ENCODE assay signal across 13 cellular contexts in the genomic region with DNA sequence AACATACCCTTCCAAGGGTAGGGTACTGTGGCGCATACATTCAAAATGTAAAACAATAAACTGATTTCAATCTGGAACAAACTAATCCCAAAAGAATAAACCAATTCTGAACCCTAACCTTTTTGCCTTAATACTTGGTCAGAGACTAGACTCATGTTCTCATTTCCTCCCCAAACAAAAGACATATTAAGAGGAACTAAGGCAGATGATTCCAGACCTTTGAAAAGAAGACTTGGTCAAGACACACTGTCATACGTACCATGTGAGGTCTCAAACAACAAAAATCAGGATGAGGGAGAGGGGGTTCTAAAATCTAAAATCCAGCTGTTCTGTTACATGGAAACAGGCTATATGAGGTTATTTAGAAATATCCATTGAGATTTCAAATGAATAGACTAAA.
DNase-seq lines count a peak whose midpoint lies in the region; ATAC-seq, FAIRE-seq and TF ChIP-seq lines count a peak whose summit lies in the region.
"Had no signal": no experiment of that assay in that cellular context is flagged by ENCODE, and none has a peak within 500 bp of the region (broad histone marks: within the 10 kb centered on the region; RNA-seq: fewer than 3 reads in every experiment).

No MANE protein-coding gene starts in this region.

- peaks cover 41% of the 10 kb centered on the region for H3F3A ChIP-seq in DOHH2 (ENCODE audit: control insufficient read depth, insufficient read depth)

- H4K20me1 ChIP-seq in DOHH2 (ENCODE audit: control insufficient read depth, insufficient read depth, low read depth, low read length) (peaks cover 5% of the 10 kb centered on the region; the same call in 1 of the 2 replicates), Karpas-422 (ENCODE audit: insufficient read depth, low read depth, low read length) (no peaks in the 10 kb centered on the region), GM12878 (ENCODE audit: control insufficient read depth, insufficient read depth) (no peaks in the 10 kb centered on the region)

- in situ Hi-C loops in GM12878 (cut with MboI): no loop called here

- peaks cover 92% of the 10 kb centered on the region for H3K4me1 ChIP-seq in DOHH2 (ENCODE audit: control insufficient read depth, low read length)
- H3K4me1 ChIP-seq in Karpas-422 (ENCODE audit: low read length): peaks cover 92% of the 10 kb centered on the region
- H3K4me1 ChIP-seq in GM12878 (ENCODE audit: control insufficient read depth, insufficient read depth, low read length): peaks cover 42% of the 10 kb centered on the region
- H3K4me1 ChIP-seq in thyroid gland: peaks cover 22 to 27% of the 10 kb centered on the region in 2 donors
- peaks cover 54% of the 10 kb centered on the region for H3K4me1 ChIP-seq in left ventricle myocardium inferior

- H3K36me3 ChIP-seq in DOHH2 (ENCODE audit: control insufficient read depth, low read length) (peaks cover 95% of the 10 kb centered on the region), Karpas-422 (ENCODE audit: insufficient read depth, low read length) (peaks cover 56% of the 10 kb centered on the region), GM12878 (ENCODE audit: control insufficient read depth in 2 of 2, insufficient read depth in 2 of 2, low read length in 1 of 2) (peaks cover 11 to 22% of the 10 kb centered on the region in 2 experiments), thyroid gland (peaks cover 4 to 5% of the 10 kb centered on the region in 2 donors), left ventricle myocardium inferior (peaks cover 12% of the 10 kb centered on the region)
- H3K36me3 ChIP-seq: MG63 had no signal

- RAD21 ChIA-PET in GM12878 (lab: Charles Lee; ENCODE audit: unreplicated experiment): interaction anchor here (0.6 to 1.6 kb wide), 10 partner anchors 12 to 100 kb away, joined by 3 to 8 read pairs (median 4); no protein-coding TSS in a partner anchor

- no peak overlapping the region for H3K4me3 Mint-ChIP-seq in Calu3 (ENCODE audit: low read depth, unreplicated experiment)
- H3K4me3 Mint-ChIP-seq: T-cell had no signal

- BruUV-seq in GM12878 (replicated peaks; lab: Mats Ljungman, UMichigan) (no TSS peak), Calu3 (replicated peaks; lab: Mats Ljungman, UMichigan) (no TSS peak)

- TF ChIP-seq CTCF in DOHH2 (IDR thresholded peaks at IDR 0.05; ENCODE audit: low read depth, low read length, poor library complexity, severe bottlenecking) (no peak), GM12878 (IDR thresholded peaks at IDR 0.05 in 2 of 3, conservative IDR thresholded peaks at IDR 0.05 in 1 of 3; ENCODE audit: control insufficient read depth in 2 of 3, extremely low read depth in 1 of 3, insufficient read depth in 1 of 3, low read depth in 3 of 3, low read length in 3 of 3) (no peak), thyroid gland (IDR thresholded peaks at IDR 0.05) (no peak), Calu3 (IDR thresholded peaks at IDR 0.05; ENCODE audit: unreplicated experiment) (no peak), left ventricle myocardium inferior (IDR thresholded peaks at IDR 0.05; ENCODE audit: borderline replicate concordance) (no peak)

- no peaks in the 10 kb centered on the region for H3K4me1 Mint-ChIP-seq in Calu3 (ENCODE audit: low read depth, unreplicated experiment)

- no peak for TF ChIP-seq EP300 in GM12878 (IDR thresholded peaks at IDR 0.05; ENCODE audit: borderline replicate concordance in 1 of 2, control insufficient read depth in 1 of 2, low read depth in 2 of 2, low read length in 2 of 2)

- CTCF ChIA-PET in GM12878 (lab: Yijun Ruan, JAX) (interaction anchor here (0.7 to 2.3 kb wide), 6 partner anchors 13 to 33 kb away, joined by 3 to 6 read pairs (median 4); no protein-coding TSS in a partner anchor), Calu3 (lab: Charles Lee) (no interaction called here)

- H3K4me3 ChIP-seq in DOHH2 (ENCODE audit: low read length): no peak overlapping the region
- H3K4me3 ChIP-seq in Karpas-422 (ENCODE audit: low read length): no peak overlapping the region
- no peak overlapping the region for H3K4me3 ChIP-seq in GM12878
- H3K4me3 ChIP-seq in thyroid gland (replicated peaks in 1 of 3): no peak overlapping the region
- H3K4me3 ChIP-seq in left ventricle myocardium inferior: no peak overlapping the region
- H3K4me3 ChIP-seq: MG63 had no signal

- H3K9me3 ChIP-seq in DOHH2 (ENCODE audit: control insufficient read depth, insufficient read depth, low read length): no peaks in the 10 kb centered on the region
- no peaks in the 10 kb centered on the region for H3K9me3 ChIP-seq in Karpas-422 (ENCODE audit: low read length)
- no peaks in the 10 kb centered on the region; the same call in 2 of the 3 replicates for H3K9me3 ChIP-seq in GM12878 (replicated peaks; ENCODE audit: control insufficient read depth, insufficient read depth, low read length)
- no peaks in the 10 kb centered on the region for H3K9me3 ChIP-seq in thyroid gland
- no peaks in the 10 kb centered on the region for H3K9me3 ChIP-seq in left ventricle myocardium inferior (replicated peaks)
- H3K9me3 ChIP-seq: MG63 had no signal

- no peaks in the 10 kb centered on the region for H3K9me3 Mint-ChIP-seq in Calu3 (ENCODE audit: low read depth, unreplicated experiment)
- H3K9me3 Mint-ChIP-seq: T-cell had no signal

- H3K27me3 ChIP-seq in DOHH2 (ENCODE audit: control insufficient read depth, low read length) (no peaks in the 10 kb centered on the region), Karpas-422 (ENCODE audit: low read length) (no peaks in the 10 kb centered on the region), GM12878 (replicated peaks in 1 of 2; ENCODE audit: control insufficient read depth in 2 of 2, insufficient read depth in 2 of 2, low read length in 1 of 2) (no peaks in the 10 kb centered on the region), thyroid gland (no peaks in the 10 kb centered on the region), left ventricle myocardium inferior (ENCODE audit: low read depth) (no peaks in the 10 kb centered on the region)
- H3K27me3 ChIP-seq: MG63 had no signal

- TF ChIP-seq RAD21 in GM12878 (IDR thresholded peaks at IDR 0.05; ENCODE audit: insufficient read depth, low read depth, low read length): no peak

- peak overlapping the region; percentile 63 for H3K27ac ChIP-seq in DOHH2 (ENCODE audit: low read depth, low read length)
- peak overlapping the region; percentile 99 for H3K27ac ChIP-seq in Karpas-422 (ENCODE audit: low read length)
- H3K27ac ChIP-seq in GM12878 (ENCODE audit: control insufficient read depth, insufficient read depth): peak overlapping the region; percentile 39; the same call in 1 of the 2 replicates
- peak overlapping the region; percentile 54 to 88 (median 63) for H3K27ac ChIP-seq in thyroid gland
- no peak overlapping the region for H3K27ac ChIP-seq in left ventricle myocardium inferior (replicated peaks)
- H3K27ac ChIP-seq: KMS-11 had no signal

- peak; percentile 38; the same call in 2 of the 3 replicates for ATAC-seq in GM12878
- ATAC-seq: HCT116, T-cell had no signal

- H2AFZ ChIP-seq in Karpas-422 (ENCODE audit: low read length) (no peak overlapping the region), GM12878 (ENCODE audit: control insufficient read depth, low read depth, low read length) (no peak overlapping the region)

- DNase-seq in Karpas-422 (peak; percentile 62), GM12878 (ENCODE audit: low read depth, low spot score) (no peak), thyroid gland (no peak), cerebellum (ENCODE audit: low spot score) (no peak), Calu3 (no peak), left ventricle myocardium inferior (no peak)
- DNase-seq: MG63, NCI-H1436, NCI-H524, T-cell had no signal

- POLR2A ChIA-PET in GM12878 (lab: Charles Lee): interaction anchor here (0.7 to 2.9 kb wide), 11 partner anchors 9 to 93 kb away, joined by 3 to 14 read pairs (median 4); no protein-coding TSS in a partner anchor

- no peaks in the 10 kb centered on the region for H3K9me2 ChIP-seq in DOHH2 (replicated peaks; ENCODE audit: control insufficient read depth, low read length)
- H3K9me2 ChIP-seq in Karpas-422 (replicated peaks; ENCODE audit: insufficient read depth, low read length): no peaks in the 10 kb centered on the region

- no peaks in the 10 kb centered on the region for H3K36me3 Mint-ChIP-seq in Calu3 (ENCODE audit: insufficient read depth, unreplicated experiment)

- intact Hi-C loops in GM12878 (cut with micrococcal nuclease; ENCODE audit: unreplicated experiment) (no loop called here), thyroid gland (cut with DNase I) (no loop called here), Calu3 (cut with micrococcal nuclease; ENCODE audit: unreplicated experiment) (no loop called here), left ventricle myocardium inferior (cut with micrococcal nuclease) (no loop called here)

- H3K9ac ChIP-seq in Karpas-422 (ENCODE audit: low read length) (peak overlapping the region; percentile 62), GM12878 (ENCODE audit: control insufficient read depth, insufficient read depth, low read length) (no peak overlapping the region)
- H3K9ac ChIP-seq: KMS-11 had no signal

- H3K79me2 ChIP-seq in DOHH2 (ENCODE audit: control insufficient read depth, low read length) (peaks cover 97% of the 10 kb centered on the region), Karpas-422 (ENCODE audit: low read length) (peaks cover 93% of the 10 kb centered on the region), GM12878 (ENCODE audit: control insufficient read depth, insufficient read depth, low read length) (peaks cover 50% of the 10 kb centered on the region)

- H3K27ac Mint-ChIP-seq in Calu3 (ENCODE audit: unreplicated experiment): no peak overlapping the region

- H3K4me2 ChIP-seq in DOHH2 (ENCODE audit: low read length) (peak overlapping the region; percentile 31; the same call in 1 of the 2 replicates), Karpas-422 (ENCODE audit: low read depth, low read length, poor library complexity, severe bottlenecking) (peak overlapping the region; percentile 54), GM12878 (ENCODE audit: control insufficient read depth, insufficient read depth) (no peak overlapping the region)
- H3K4me2 ChIP-seq: KMS-11 had no signal

- SMC1A ChIA-PET in GM12878 (lab: Charles Lee; ENCODE audit: uncharacterized antibody, unreplicated experiment): interaction anchor here (0.6 to 6.1 kb wide), 24 partner anchors 8 to 158 kb away, joined by 3 to 54 read pairs (median 4); no protein-coding TSS in a partner anchor

- TF ChIP-seq POLR2A in GM12878 (IDR thresholded peaks at IDR 0.05; ENCODE audit: low read depth, low read length) (no peak), thyroid gland (IDR thresholded peaks at IDR 0.05) (no peak)

- peak; percentile 27 for FAIRE-seq in GM12878 (lab: Jason Lieb, UNC)

- 69% methylated on average over 2 of the region's 2 CpGs for WGBS in GM12878 (ENCODE audit: insufficient coverage, insufficient replicate concordance, low lambda C conversion rate, missing lambda C conversion rate)
- 90 to 92% methylated on average over 2 of the region's 2 CpGs for WGBS in thyroid gland, 2 donors

- peaks cover 20% of the 10 kb centered on the region for H3K27me3 Mint-ChIP-seq in Calu3 (ENCODE audit: unreplicated experiment)
- H3K27me3 Mint-ChIP-seq: T-cell had no signal

TF ChIP-seq in GM12878, 131 proteins besides CTCF, POLR2A, EP300 and RAD21 (continues in another document):
- no peak for TF ChIP-seq NBN (IDR thresholded peaks at IDR 0.05)
